ENCODE assay signal across 10 cellular contexts in genomic region chr6:26743157-26743821, GRCh38.
DNase-seq lines count a peak whose midpoint lies in the region; ATAC-seq, FAIRE-seq and TF ChIP-seq lines count a peak whose summit lies in the region.
"Had no signal": no experiment of that assay in that cellular context is flagged by ENCODE, and none has a peak within 500 bp of the region (broad histone marks: within the 10 kb centered on the region; RNA-seq: fewer than 3 reads in every experiment).

No MANE protein-coding gene starts in this region.

- H3K4me3 ChIP-seq in H1 (ENCODE audit: extremely low read depth in 1 of 4, insufficient read depth in 2 of 4, low read depth in 3 of 4, low read length in 4 of 4): peak overlapping the region; percentile 70 to 88 (median 84)

- H4K91ac ChIP-seq in H1 (replicated peaks; ENCODE audit: insufficient read length, low read length): no peak overlapping the region

- H2BK5ac ChIP-seq in H1 (ENCODE audit: low read depth, low read length): no peak overlapping the region

- POLR2A ChIA-PET in H1 (lab: Charles Lee; ENCODE audit: partially characterized antibody): interaction anchor here (1.1 to 1.2 kb wide), 2 partner anchors 11 to 207 kb away, joined by 3 to 9 read pairs; no protein-coding TSS in a partner anchor

- H3K27ac ChIP-seq in H1 (ENCODE audit: low read depth, low read length): no peak overlapping the region

- H3K4ac ChIP-seq in H1 (replicated peaks; ENCODE audit: insufficient read length, low read depth, low read length): no peak overlapping the region

- no peak for TF ChIP-seq POLR2A in H1 (IDR thresholded peaks at IDR 0.05; ENCODE audit: control extremely low read depth in 1 of 2, low read depth in 2 of 2, low read length in 2 of 2)

- TF ChIP-seq CTCF in H1 (IDR thresholded peaks at IDR 0.05; ENCODE audit: control extremely low read depth in 1 of 3, insufficient read depth in 1 of 3, low read depth in 1 of 3, low read length in 3 of 3) (no peak), mesothelial cell of epicardium (IDR thresholded peaks at IDR 0.05; ENCODE audit: unreplicated experiment) (no peak)

- TF ChIP-seq EP300 in H1 (IDR thresholded peaks at IDR 0.05; ENCODE audit: borderline replicate concordance in 1 of 2, low read depth in 2 of 2, low read length in 2 of 2): no peak

- in situ Hi-C loops in Caki2 (cut with HindIII; ENCODE audit: low pct_unique_long_range_greater_than_20kb, low sequenced_read_pairs): no loop called here

- no peak for TF ChIP-seq RAD21 in H1 (IDR thresholded peaks at IDR 0.05 in 1 of 2, conservative IDR thresholded peaks at IDR 0.05 in 1 of 2; ENCODE audit: low read depth in 2 of 2, low read length in 2 of 2)

- no peaks in the 10 kb centered on the region for H3K79me1 ChIP-seq in H1 (ENCODE audit: low read depth, low read length)

- H3K4me3 Mint-ChIP-seq in mesothelial cell of epicardium: peak overlapping the region; percentile 91

- no peak overlapping the region for H2BK15ac ChIP-seq in H1 (ENCODE audit: low read length)

- 1% methylated on average over 20 of the region's 28 CpGs; no CpG with 5 or more reads in 1 of the 2 experiments for WGBS in H1 (ENCODE audit: extremely low coverage in 1 of 2, insufficient coverage in 1 of 2, insufficient read length in 1 of 2, insufficient replicate concordance in 2 of 2, low coverage in 1 of 2, low lambda C conversion rate in 2 of 2, missing lambda C conversion rate in 1 of 2), 2 experiments

- H2BK12ac ChIP-seq in H1 (ENCODE audit: low read depth, low read length): no peak overlapping the region

- H3K36me3 ChIP-seq in H1 (ENCODE audit: control insufficient read depth in 2 of 4, insufficient read depth in 4 of 4, low read length in 3 of 4): no peaks in the 10 kb centered on the region

- peaks cover 17% of the 10 kb centered on the region for H3K4me1 Mint-ChIP-seq in mesothelial cell of epicardium

- no peak overlapping the region for H2AK5ac ChIP-seq in H1 (ENCODE audit: low read depth, low read length)

- no peak for FAIRE-seq in H1 (lab: Jason Lieb, UNC)

- no peaks in the 10 kb centered on the region for H3K79me2 ChIP-seq in H1 (ENCODE audit: control insufficient read depth in 1 of 2, insufficient read depth in 2 of 2, low read length in 2 of 2)

- H3K9ac ChIP-seq in H1 (replicated peaks in 1 of 4; ENCODE audit: extremely low read depth in 1 of 4, low read depth in 3 of 4, low read length in 3 of 4): no peak overlapping the region

- H2BK120ac ChIP-seq in H1 (replicated peaks; ENCODE audit: low read depth, low read length): no peak overlapping the region

- peak overlapping the region; percentile 48 for H3K27ac Mint-ChIP-seq in mesothelial cell of epicardium

- no peak overlapping the region for H2BK20ac ChIP-seq in H1 (ENCODE audit: low read length)

- peak; percentile 80 for DNase-seq in Caki2 (ENCODE audit: low read depth)
- DNase-seq in HuH-7 (ENCODE audit: low spot score): peak; percentile 15
- DNase-seq in H1 (ENCODE audit: low read depth in 1 of 2, low spot score in 2 of 2): peak in 1 of 2 experiments; percentile 80
- DNase-seq in mesothelial cell of epicardium (ENCODE audit: low spot score in 2 of 2, unreplicated experiment in 2 of 2): no peak
- DNase-seq in NCI-H345 treated with DMSO at 0.1 percent for 48 hours (lab: John Stamatoyannopoulos, UW; ENCODE audit: unreplicated experiment): no peak
- no peak for DNase-seq in activated CD8-positive, alpha-beta memory T cell treated with anti-CD3 and anti-CD28 coated beads, Interleukin-2, amount 50 U/mL, for 4 hours
- DNase-seq: effector CD4-positive, alpha-beta T cell had no signal

- no peak overlapping the region for H2AFZ ChIP-seq in H1 (ENCODE audit: low read length)

- no peak overlapping the region for H3K14ac ChIP-seq in H1 (ENCODE audit: insufficient read length)

- H3K9me3 Mint-ChIP-seq in mesothelial cell of epicardium: peaks cover 9% of the 10 kb centered on the region

- ATAC-seq in GM19328 (IDR thresholded peaks at IDR 0.05; ENCODE audit: unreplicated experiment) (no peak), GM18519 (IDR thresholded peaks at IDR 0.05; ENCODE audit: low FRiP score, unreplicated experiment) (no peak)
- ATAC-seq: naive thymus-derived CD8-positive, alpha-beta T cell had no signal

- H3K23me2 ChIP-seq in H1 (ENCODE audit: low read depth, low read length): peaks cover 5% of the 10 kb centered on the region; the same call in 1 of the 2 replicates

- H4K20me1 ChIP-seq in H1 (replicated peaks in 1 of 2; ENCODE audit: control insufficient read depth in 1 of 2, insufficient read depth in 2 of 2, low read length in 2 of 2): no peaks in the 10 kb centered on the region

- H3K23ac ChIP-seq in H1 (ENCODE audit: insufficient read length): no peak overlapping the region

- H3K4me1 ChIP-seq in H1 (replicated peaks in 1 of 4; ENCODE audit: control insufficient read depth in 3 of 4, insufficient read depth in 4 of 4, low read length in 3 of 4): no peaks in the 10 kb centered on the region

- H3K56ac ChIP-seq in H1 (replicated peaks; ENCODE audit: insufficient read length, low read depth, low read length): no peak overlapping the region

- H3K27me3 Mint-ChIP-seq in mesothelial cell of epicardium (ENCODE audit: low read depth): peaks cover 58% of the 10 kb centered on the region

- no peaks in the 10 kb centered on the region for H3K36me3 Mint-ChIP-seq in mesothelial cell of epicardium

- H3K4me2 ChIP-seq in H1 (ENCODE audit: insufficient read depth in 1 of 2, low read depth in 2 of 2, low read length in 2 of 2): peak overlapping the region; percentile 83 to 99

- no peak overlapping the region for H3K18ac ChIP-seq in H1 (ENCODE audit: extremely low read depth, low read length)

- H4K8ac ChIP-seq in H1 (ENCODE audit: extremely low read depth, insufficient read depth, low read length): no peak overlapping the region

- H4K5ac ChIP-seq in H1 (ENCODE audit: insufficient read length, low read depth, low read length): no peak overlapping the region

- H3K27me3 ChIP-seq in H1 (replicated peaks in 1 of 4; ENCODE audit: control insufficient read depth in 3 of 4, extremely low read depth in 1 of 4, insufficient read depth in 3 of 4, low read length in 3 of 4): peaks cover 0 to 6% (median 5%) of the 10 kb centered on the region in 4 experiments; a peak in 5 of 7 replicates

- CTCF ChIA-PET in H1 (lab: Charles Lee; ENCODE audit: partially characterized antibody): interaction anchor here (1.2 to 1.7 kb wide), 2 partner anchors 174 to 336 kb away, joined by 3 read pairs; no protein-coding TSS in a partner anchor

- H3K9me3 ChIP-seq in H1 (ENCODE audit: insufficient read depth in 2 of 2, low read depth in 1 of 2, low read length in 1 of 2): peaks cover 3 to 8% of the 10 kb centered on the region in 2 experiments; a peak in 1 of 4 replicates

TF ChIP-seq in H1, 55 proteins besides CTCF, POLR2A, EP300 and RAD21:
- 0 out of 2 replicates have a peak, but pooled peaks have one; percentile 2 for TF ChIP-seq POU5F1 (IDR thresholded peaks at IDR 0.05; ENCODE audit: low read depth, low read length)
- TF ChIP-seq ASH2L (IDR thresholded peaks at IDR 0.05; ENCODE audit: low read length): peak; percentile 81
- peak; percentile 44; the same call in 1 of the 2 replicates for TF ChIP-seq SP1 (IDR thresholded peaks at IDR 0.05; ENCODE audit: low read depth, low read length)
- no peak for TF ChIP-seq BRCA1 (IDR thresholded peaks at IDR 0.05; ENCODE audit: low read depth, low read length)
- TF ChIP-seq KDM4A (IDR thresholded peaks at IDR 0.05; ENCODE audit: low read depth, low read length, severe bottlenecking): peak; percentile 62
- no peak for TF ChIP-seq MAFK (IDR thresholded peaks at IDR 0.05; ENCODE audit: low read depth, low read length)
- no peak for TF ChIP-seq CTBP2 (IDR thresholded peaks at IDR 0.05; ENCODE audit: borderline replicate concordance, insufficient read depth, insufficient read length, low read length)
- TF ChIP-seq TAF1 (IDR thresholded peaks at IDR 0.05; ENCODE audit: low read depth, low read length): peak; percentile 29; the same call in 1 of the 2 replicates
- TF ChIP-seq TBP (IDR thresholded peaks at IDR 0.05; ENCODE audit: low read depth, low read length): peak; percentile 92
- TF ChIP-seq RNF2 (IDR thresholded peaks at IDR 0.05; ENCODE audit: borderline replicate concordance, low read depth, low read length, missing control alignments, poor library complexity, severe bottlenecking): no peak
- TF ChIP-seq GTF2F1 (IDR thresholded peaks at IDR 0.05; ENCODE audit: borderline replicate concordance, low read depth, low read length): no peak
- TF ChIP-seq E2F6 (IDR thresholded peaks at IDR 0.05): no peak
- TF ChIP-seq JUN (IDR thresholded peaks at IDR 0.05; ENCODE audit: low read depth, low read length): no peak
- TF ChIP-seq HDAC2 (IDR thresholded peaks at IDR 0.05; ENCODE audit: borderline replicate concordance in 1 of 2, low read depth in 2 of 2, low read length in 2 of 2): no peak
- TF ChIP-seq RBBP5 (IDR thresholded peaks at IDR 0.05; ENCODE audit: borderline replicate concordance, low read depth, low read length): 0 out of 2 replicates have a peak, but pooled peaks have one; percentile 17
- peak; percentile 13 for TF ChIP-seq SAP30 (IDR thresholded peaks at IDR 0.05; ENCODE audit: insufficient read depth, insufficient replicate concordance, low read length)
- no peak for TF ChIP-seq USF2 (IDR thresholded peaks at IDR 0.05; ENCODE audit: low read length)
- no peak for TF ChIP-seq SUZ12 (IDR thresholded peaks at IDR 0.05; ENCODE audit: low read length)
TF ChIP-seq in H1: peak in this region for 8.

Comparison
In these comparisons a context has a peak if more than half of its experiments do, and no peak if none do; other contexts are left out.
1. DNase-seq: peak in Caki2 (single experiment) and HuH-7 (single experiment); none in mesothelial cell of epicardium (0 of 2), NCI-H345 treated with DMSO at 0.1 percent for 48 hours (single experiment) and activated CD8-positive, alpha-beta memory T cell treated with anti-CD3 and anti-CD28 coated beads, Interleukin-2, amount 50 U/mL, for 4 hours (single experiment).